In the genomic region with DNA sequence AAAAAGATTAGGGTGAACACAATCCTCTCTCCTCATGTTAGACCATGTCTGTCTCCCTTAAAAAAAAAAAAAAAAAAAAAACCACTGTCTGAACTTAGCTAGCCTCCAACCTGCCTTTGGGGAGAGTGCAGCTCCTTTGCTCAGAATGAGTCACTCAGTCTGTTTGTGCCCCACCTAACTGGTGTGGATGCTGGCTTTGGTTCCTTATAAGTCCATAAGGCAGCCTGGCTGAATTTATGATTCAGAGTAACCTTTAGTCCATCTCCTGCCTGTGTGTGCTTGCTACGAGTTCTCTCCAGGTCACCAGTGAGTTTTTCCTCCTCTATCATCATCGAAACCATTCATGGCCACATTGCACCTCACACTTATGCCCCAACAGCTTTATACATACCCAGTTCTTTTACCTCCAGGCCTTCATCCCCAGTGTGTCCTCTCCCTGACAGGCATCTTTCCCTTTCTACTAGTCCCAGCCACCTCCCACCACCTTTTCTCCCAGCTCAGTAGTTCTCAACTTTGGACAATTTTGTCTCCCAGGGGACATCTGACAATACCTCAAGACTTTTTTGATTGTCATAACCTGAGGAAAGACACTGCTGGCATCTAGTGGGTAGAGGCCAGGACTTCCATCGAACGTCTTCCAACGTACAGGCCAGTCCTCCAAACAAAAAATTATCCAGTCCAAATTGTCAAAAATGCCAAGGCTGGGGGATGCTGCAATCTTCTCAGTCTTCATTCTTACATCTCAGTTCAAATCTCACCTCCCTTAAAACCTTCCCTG, we compare ENCODE assay signal across 10 cellular contexts.
DNase-seq lines count a peak whose midpoint lies in the region; ATAC-seq and TF ChIP-seq lines count a peak whose summit lies in the region.
"Had no signal": no experiment of that assay in that cellular context is flagged by ENCODE, and none has a peak within 500 bp of the region (broad histone marks: within the 10 kb centered on the region; RNA-seq: fewer than 3 reads in every experiment).

No MANE protein-coding gene starts in this region.

- H3K4me1 ChIP-seq in hepatocyte (ENCODE audit: insufficient read depth): no peaks in the 10 kb centered on the region
- no peaks in the 10 kb centered on the region for H3K4me1 ChIP-seq in naive thymus-derived CD4-positive, alpha-beta T cell (ENCODE audit: control insufficient read depth in 2 of 2, insufficient read depth in 2 of 2, low read length in 2 of 2)
- no peaks in the 10 kb centered on the region for H3K4me1 ChIP-seq in ovary (ENCODE audit: insufficient read depth)

- ATAC-seq in naive thymus-derived CD4-positive, alpha-beta T cell: no peak

- H3K27ac Mint-ChIP-seq in naive thymus-derived CD4-positive, alpha-beta T cell: no peak overlapping the region
- H3K27ac Mint-ChIP-seq: activated CD4-positive, alpha-beta memory T cell treated with anti-CD3 and anti-CD28 coated beads, Interleukin-2, amount 10 ng/mL, durations not matched to agents 7 days and 5 days had no signal

- H3K4me3 Mint-ChIP-seq in naive thymus-derived CD4-positive, alpha-beta T cell: no peak overlapping the region
- H3K4me3 Mint-ChIP-seq: activated CD4-positive, alpha-beta memory T cell treated with anti-CD3 and anti-CD28 coated beads, Interleukin-2, amount 10 ng/mL, durations not matched to agents 7 days and 5 days had no signal

- peaks cover 0 to 12% (median 3%) of the 10 kb centered on the region in 11 donors for H3K9me3 Mint-ChIP-seq in naive thymus-derived CD4-positive, alpha-beta T cell

- peak; percentile 95 for DNase-seq in A172 (ENCODE audit: low spot score)
- DNase-seq in HCEC 1CT: peak; percentile 89
- DNase-seq in WERI-Rb-1: no peak
- peak; percentile 78 for DNase-seq in hepatocyte (ENCODE audit: low spot score)
- no peak for DNase-seq in anterior cingulate cortex (lab: John Stamatoyannopoulos, UW)
- DNase-seq in naive thymus-derived CD4-positive, alpha-beta T cell: no peak
- DNase-seq in NCI-H510A treated with DMSO at 0.1 percent for 48 hours (lab: John Stamatoyannopoulos, UW): no peak
- no peak for DNase-seq in ovary
- DNase-seq: activated CD4-positive, alpha-beta memory T cell treated with anti-CD3 and anti-CD28 coated beads, Interleukin-2, amount 10 ng/mL, durations not matched to agents 7 days and 5 days had no signal

- H3K79me2 ChIP-seq in hepatocyte: no peaks in the 10 kb centered on the region

- H3K4me1 Mint-ChIP-seq in naive thymus-derived CD4-positive, alpha-beta T cell: no peaks in the 10 kb centered on the region

- H3K36me3 ChIP-seq in WERI-Rb-1 (no peaks in the 10 kb centered on the region), hepatocyte (replicated peaks; ENCODE audit: insufficient read depth, low read depth) (no peaks in the 10 kb centered on the region), ovary (no peaks in the 10 kb centered on the region)
- no peaks in the 10 kb centered on the region for H3K36me3 ChIP-seq in naive thymus-derived CD4-positive, alpha-beta T cell (ENCODE audit: control insufficient read depth in 2 of 3, insufficient read depth in 3 of 3, low read length in 3 of 3)

- peaks cover 0 to 1% (median 0%) of the 10 kb centered on the region in 5 donors for H3K36me3 Mint-ChIP-seq in naive thymus-derived CD4-positive, alpha-beta T cell

- H3K27ac ChIP-seq in WERI-Rb-1: no peak overlapping the region
- H3K27ac ChIP-seq in hepatocyte: peak overlapping the region; percentile 72
- H3K27ac ChIP-seq in naive thymus-derived CD4-positive, alpha-beta T cell (ENCODE audit: low read depth, low read length): no peak overlapping the region
- H3K27ac ChIP-seq in ovary: no peak overlapping the region
- H3K27ac ChIP-seq: C4-2B had no signal

- CTCF ChIA-PET in naive thymus-derived CD4-positive, alpha-beta T cell (lab: Charles Lee): no interaction called here

- no peaks in the 10 kb centered on the region for H3K9me3 ChIP-seq in WERI-Rb-1 (ENCODE audit: severe bottlenecking)
- no peaks in the 10 kb centered on the region for H3K9me3 ChIP-seq in hepatocyte (ENCODE audit: low read depth)
- no peaks in the 10 kb centered on the region for H3K9me3 ChIP-seq in naive thymus-derived CD4-positive, alpha-beta T cell (ENCODE audit: control insufficient read depth in 2 of 3, low read length in 3 of 3)
- H3K9me3 ChIP-seq in ovary: no peaks in the 10 kb centered on the region

- POLR2A ChIA-PET in naive thymus-derived CD4-positive, alpha-beta T cell (lab: Charles Lee): no interaction called here

- no peak overlapping the region for H2AFZ ChIP-seq in hepatocyte

- TF ChIP-seq EP300 in ovary (IDR thresholded peaks at IDR 0.05): no peak

- H3K4me2 ChIP-seq in hepatocyte: no peak overlapping the region

- 66% methylated on average over 5 of the region's 5 CpGs for WGBS in hepatocyte (ENCODE audit: low lambda C conversion rate, missing lambda C conversion rate)
- 65 to 85% (median 70%) methylated on average over 5 of the region's 5 CpGs for WGBS in ovary, 3 donors

- no peaks in the 10 kb centered on the region for H3K9me2 ChIP-seq in hepatocyte (replicated peaks; ENCODE audit: insufficient read depth)

- H3K4me3 ChIP-seq in WERI-Rb-1 (ENCODE audit: low read depth, low read length) (no peak overlapping the region), hepatocyte (no peak overlapping the region), ovary (no peak overlapping the region)
- H3K4me3 ChIP-seq in naive thymus-derived CD4-positive, alpha-beta T cell (ENCODE audit: low read length): no peak overlapping the region

- TF ChIP-seq CTCF in WERI-Rb-1 (IDR thresholded peaks at IDR 0.05; ENCODE audit: low read depth, low read length) (0 out of 2 replicates have a peak, but pooled peaks have one; percentile 5), hepatocyte (IDR thresholded peaks at IDR 0.05; ENCODE audit: poor library complexity) (no peak), ovary (IDR thresholded peaks at IDR 0.05) (no peak)

- TF ChIP-seq POLR2A in ovary (IDR thresholded peaks at IDR 0.05): no peak

- peaks cover 0 to 4% (median 3%) of the 10 kb centered on the region in 5 donors for H3K27me3 Mint-ChIP-seq in naive thymus-derived CD4-positive, alpha-beta T cell

- no peaks in the 10 kb centered on the region for H4K20me1 ChIP-seq in hepatocyte (ENCODE audit: insufficient read depth, poor library complexity, severe bottlenecking)

- intact Hi-C loops in naive thymus-derived CD4-positive, alpha-beta T cell (cut with micrococcal nuclease): no loop called here
- intact Hi-C loops in ovary (cut with DNase I): no loop called here

- H3K27me3 ChIP-seq in WERI-Rb-1 (ENCODE audit: insufficient read depth, low read depth, severe bottlenecking) (no peaks in the 10 kb centered on the region), hepatocyte (no peaks in the 10 kb centered on the region), ovary (no peaks in the 10 kb centered on the region)
- no peaks in the 10 kb centered on the region for H3K27me3 ChIP-seq in naive thymus-derived CD4-positive, alpha-beta T cell (ENCODE audit: control insufficient read depth in 2 of 2, insufficient read depth in 2 of 2, low read length in 2 of 2)

Comparison
In these comparisons a context has a peak if more than half of its experiments do, and no peak if none do; other contexts are left out.
1. DNase-seq: peak in A172 (single experiment), HCEC 1CT (single experiment) and hepatocyte (single experiment); none in WERI-Rb-1 (single experiment), anterior cingulate cortex (0 of 58), naive thymus-derived CD4-positive, alpha-beta T cell (0 of 9), NCI-H510A treated with DMSO at 0.1 percent for 48 hours (single experiment) and ovary (0 of 5).